In the genomic region with DNA sequence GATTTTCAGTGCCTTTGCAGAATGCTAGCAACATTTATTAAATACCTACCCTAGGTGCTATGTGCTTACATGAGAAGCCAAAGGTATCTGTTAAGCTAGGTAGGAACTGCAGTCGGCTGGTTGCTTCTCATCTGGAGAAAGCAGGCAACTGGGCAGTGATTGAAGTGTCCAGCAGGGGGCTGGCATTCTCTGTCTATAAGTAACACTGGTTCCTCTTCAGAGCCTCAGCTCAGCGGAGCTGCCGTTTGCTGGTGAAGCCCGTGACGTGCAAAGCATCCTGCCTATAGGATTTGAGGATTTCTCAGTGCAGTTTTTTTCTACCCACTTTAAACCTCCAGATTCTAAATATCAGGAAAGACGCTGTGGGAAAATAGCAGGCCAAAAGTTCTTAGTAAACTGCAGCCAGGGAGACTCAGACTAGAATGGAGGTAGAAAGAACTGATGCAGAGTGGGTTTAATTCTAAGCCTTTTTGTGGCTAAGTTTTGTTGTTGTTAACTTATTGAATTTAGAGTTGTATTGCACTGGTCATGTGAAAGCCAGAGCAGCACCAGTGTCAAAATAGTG, we compare ENCODE assay signal across 7 cellular contexts. TPM values are rescaled to one million over a fixed set of nuclear protein-coding genes. Genes with fewer than 3 reads are reported as not detected.
A peak's percentile ranks its signal among the peaks of the same experiment; 100 is the strongest.
DNase-seq lines count a peak whose midpoint lies in the region; ATAC-seq, FAIRE-seq and TF ChIP-seq lines count a peak whose summit lies in the region.

A gene (plus strand): TSS at position 344 of the 565 bp plus-strand sequence. CDS start 389 bp downstream, outside the sequence.

- H3K36me3 ChIP-seq in K562 (ENCODE audit: control insufficient read depth, insufficient read depth, low read length) (no peaks in the 10 kb centered on the region), iPS DF 6.9 (ENCODE audit: control insufficient read depth, insufficient read depth, low read length) (no peaks in the 10 kb centered on the region), smooth muscle cell (ENCODE audit: low read depth) (no peaks in the 10 kb centered on the region)

- H3K9ac ChIP-seq in K562 (ENCODE audit: insufficient read depth in 1 of 2, low read depth in 2 of 2, low read length in 2 of 2): no peak within 1 kb of the TSS
- no peak within 1 kb of the TSS for H3K9ac ChIP-seq in smooth muscle cell (ENCODE audit: low read depth)

- DNase-seq in NCI-H187 treated with DMSO at 0.1 percent for 48 hours (lab: John Stamatoyannopoulos, UW): peak; percentile 3
- peak; percentile 0 for DNase-seq in T-helper 22 cell (ENCODE audit: low read depth)
- DNase-seq in K562 (ENCODE audit: extremely low read depth in 1 of 4, low spot score in 3 of 4): peak; percentile 52 to 74 (median 56)
- DNase-seq in iPS DF 6.9 (ENCODE audit: low read depth, low spot score): peak; percentile 81
- DNase-seq in smooth muscle cell (lab: John Stamatoyannopoulos, UW; ENCODE audit: unreplicated experiment): peak; percentile 41

- H3K27ac ChIP-seq in K562 (ENCODE audit: extremely low read depth, low read depth, low read length) (no peak within 1 kb of the TSS), iPS DF 6.9 (ENCODE audit: low read length) (no peak within 1 kb of the TSS), smooth muscle cell (ENCODE audit: low read depth) (no peak within 1 kb of the TSS)

- H2AFZ ChIP-seq in K562 (ENCODE audit: low read depth, low read length): no peak within 1 kb of the TSS
- H2AFZ ChIP-seq in smooth muscle cell (ENCODE audit: low read depth): peak within 1 kb of the TSS; percentile 86

- in situ Hi-C loops in K562 (cut with MboI): no loop called here

- peak; percentile 67 for ATAC-seq in GM18498 (IDR thresholded peaks at IDR 0.05; ENCODE audit: unreplicated experiment)
- ATAC-seq in HG02885 (IDR thresholded peaks at IDR 0.05; ENCODE audit: poor library complexity, unreplicated experiment): peak; percentile 70
- peak; percentile 99 for ATAC-seq in K562

- TF ChIP-seq CTCF in K562 (IDR thresholded peaks at IDR 0.05 in 2 of 3, conservative IDR thresholded peaks at IDR 0.05 in 1 of 3; ENCODE audit: insufficient read depth in 2 of 3, low read depth in 1 of 3, low read length in 3 of 3): peak; percentile 66 to 78 (median 75)
- TF ChIP-seq CTCF in smooth muscle cell (IDR thresholded peaks at IDR 0.05; ENCODE audit: borderline replicate concordance, insufficient read depth, poor library complexity, severe bottlenecking): peak; percentile 88

- CTCF ChIA-PET in K562 (lab: Yijun Ruan, JAX; ENCODE audit: low intra/inter-chr PET ratio): interaction anchor here (1.4 kb wide), 1 partner anchor 89 kb away, joined by 6 read pairs; no protein-coding TSS in a partner anchor

- POLR2A ChIA-PET in K562 (lab: Yijun Ruan, JAX): no interaction called here

- TF ChIP-seq POLR2A in K562 (conservative IDR thresholded peaks at IDR 0.05): no peak

- H4K20me1 ChIP-seq in K562 (replicated peaks; ENCODE audit: control insufficient read depth, insufficient read depth, low read length): no peaks in the 10 kb centered on the region
- H4K20me1 ChIP-seq in smooth muscle cell (ENCODE audit: low read depth): no peaks in the 10 kb centered on the region

- TF ChIP-seq RAD21 in K562 (CRISPR knock-in tag; conservative IDR thresholded peaks at IDR 0.05 in 1 of 2, IDR thresholded peaks at IDR 0.05 in 1 of 2): peak; percentile 63 to 80

- FAIRE-seq in K562 (lab: Jason Lieb, UNC): peak; percentile 78

- no TSS peak for BruUV-seq in K562 (replicated peaks; lab: Mats Ljungman, UMichigan)

- peaks cover 3% of the 10 kb centered on the region for H3F3A ChIP-seq in smooth muscle cell (ENCODE audit: low read depth)

- H3K4me3 ChIP-seq in K562: no peak within 1 kb of the TSS
- peak within 1 kb of the TSS; percentile 44; the same call in 1 of the 2 replicates for H3K4me3 ChIP-seq in iPS DF 6.9 (ENCODE audit: low read length)
- H3K4me3 ChIP-seq in smooth muscle cell: peak within 1 kb of the TSS; percentile 41

- H3K4me1 ChIP-seq in K562 (replicated peaks in 1 of 2; ENCODE audit: control insufficient read depth in 2 of 2, insufficient read depth in 2 of 2, low read length in 2 of 2) (peaks cover 0 to 12% of the 10 kb centered on the region in 2 experiments; a peak in 2 of 5 replicates), iPS DF 6.9 (ENCODE audit: control insufficient read depth, insufficient read depth, low read length) (no peaks in the 10 kb centered on the region), smooth muscle cell (ENCODE audit: low read depth) (peaks cover 5% of the 10 kb centered on the region)

- H3K79me2 ChIP-seq in K562 (ENCODE audit: control insufficient read depth, insufficient read depth, low read length) (no peaks in the 10 kb centered on the region), smooth muscle cell (ENCODE audit: low read depth) (peaks cover 37% of the 10 kb centered on the region)

- no peaks in the 10 kb centered on the region for H3K27me3 ChIP-seq in K562 (ENCODE audit: control insufficient read depth in 2 of 2, insufficient read depth in 2 of 2, low read length in 2 of 2)
- no peaks in the 10 kb centered on the region for H3K27me3 ChIP-seq in iPS DF 6.9 (ENCODE audit: control insufficient read depth, insufficient read depth, low read length)
- no peaks in the 10 kb centered on the region for H3K27me3 ChIP-seq in smooth muscle cell (ENCODE audit: low read depth)

- H3K9me1 ChIP-seq in K562 (ENCODE audit: control insufficient read depth, insufficient read depth, low read length): peaks cover 3% of the 10 kb centered on the region

- WGBS in K562 (ENCODE audit: insufficient coverage, low coverage, missing lambda C conversion rate): 0% methylated on average over 6 of the region's 6 CpGs
- no CpG with 5 or more reads among the region's 6 CpGs for WGBS in iPS DF 6.9 (ENCODE audit: insufficient coverage, insufficient read length)
- 4% methylated on average over 6 of the region's 6 CpGs for WGBS in smooth muscle cell (ENCODE audit: low lambda C conversion rate)

- peaks cover 1% of the 10 kb centered on the region; the same call in 1 of the 2 replicates for H3K9me3 ChIP-seq in K562 (replicated peaks; ENCODE audit: control insufficient read depth, insufficient read depth, low read depth, low read length)
- H3K9me3 ChIP-seq in iPS DF 6.9 (ENCODE audit: control insufficient read depth, insufficient read depth, low read length): no peaks in the 10 kb centered on the region
- H3K9me3 ChIP-seq in smooth muscle cell (replicated peaks; ENCODE audit: low read depth): no peaks in the 10 kb centered on the region

- H3K4me2 ChIP-seq in K562 (ENCODE audit: insufficient read depth, low read length) (no peak within 1 kb of the TSS), smooth muscle cell (peak within 1 kb of the TSS; percentile 85)

- no peak for TF ChIP-seq EP300 in K562 (IDR thresholded peaks at IDR 0.05; ENCODE audit: low read length)

- intact Hi-C loops in K562 (cut with micrococcal nuclease): loop anchor here (1.0 to 5.0 kb wide), 2 partner anchors 89 to 314 kb away; no protein-coding TSS in a partner anchor

TF ChIP-seq in K562, 482 proteins besides CTCF, POLR2A, EP300 and RAD21 (continues in another document):
- TF ChIP-seq CREM (IDR thresholded peaks at IDR 0.05; ENCODE audit: low read depth) (0 out of 2 replicates have a peak, but pooled peaks have one; percentile 19), ZNF384 (IDR thresholded peaks at IDR 0.05; ENCODE audit: low read depth, low read length) (0 out of 2 replicates have a peak, but pooled peaks have one; percentile 36), SMC3 (conservative IDR thresholded peaks at IDR 0.05; ENCODE audit: insufficient read depth, low read depth, low read length) (peak; percentile 44), MCM7 (IDR thresholded peaks at IDR 0.05) (no peak), BMI1 (IDR thresholded peaks at IDR 0.05; ENCODE audit: low read length) (no peak)
- TF ChIP-seq, protein P1, sequence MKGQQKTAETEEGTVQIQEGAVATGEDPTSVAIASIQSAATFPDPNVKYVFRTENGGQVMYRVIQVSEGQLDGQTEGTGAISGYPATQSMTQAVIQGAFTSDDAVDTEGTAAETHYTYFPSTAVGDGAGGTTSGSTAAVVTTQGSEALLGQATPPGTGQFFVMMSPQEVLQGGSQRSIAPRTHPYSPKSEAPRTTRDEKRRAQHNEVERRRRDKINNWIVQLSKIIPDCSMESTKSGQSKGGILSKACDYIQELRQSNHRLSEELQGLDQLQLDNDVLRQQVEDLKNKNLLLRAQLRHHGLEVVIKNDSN (CRISPR knock-in tag; IDR thresholded peaks at IDR 0.05): no peak
- TF ChIP-seq, protein P2, sequence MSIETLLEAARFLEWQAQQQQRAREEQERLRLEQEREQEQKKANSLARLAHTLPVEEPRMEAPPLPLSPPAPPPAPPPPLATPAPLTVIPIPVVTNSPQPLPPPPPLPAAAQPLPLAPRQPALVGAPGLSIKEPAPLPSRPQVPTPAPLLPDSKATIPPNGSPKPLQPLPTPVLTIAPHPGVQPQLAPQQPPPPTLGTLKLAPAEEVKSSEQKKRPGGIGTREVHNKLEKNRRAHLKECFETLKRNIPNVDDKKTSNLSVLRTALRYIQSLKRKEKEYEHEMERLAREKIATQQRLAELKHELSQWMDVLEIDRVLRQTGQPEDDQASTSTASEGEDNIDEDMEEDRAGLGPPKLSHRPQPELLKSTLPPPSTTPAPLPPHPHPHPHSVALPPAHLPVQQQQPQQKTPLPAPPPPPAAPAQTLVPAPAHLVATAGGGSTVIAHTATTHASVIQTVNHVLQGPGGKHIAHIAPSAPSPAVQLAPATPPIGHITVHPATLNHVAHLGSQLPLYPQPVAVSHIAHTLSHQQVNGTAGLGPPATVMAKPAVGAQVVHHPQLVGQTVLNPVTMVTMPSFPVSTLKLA (conservative IDR thresholded peaks at IDR 0.05): no peak

RNA-seq across cellular contexts. Expression of the gene that starts here (rescaled TPM):
- 0.28 TPM in 1 of 2 replicates, not detected in the other for total RNA-seq in K562 (2011; cell fraction: chromatin; rRNA removed; ENCODE audit: low replicate concordance)
- not detected in 2 replicates for total RNA-seq in K562 (2011; cell fraction: nucleolus; rRNA removed)
- total RNA-seq in K562 (2011; cell fraction: nucleoplasm; rRNA removed): not detected in 2 replicates
- total RNA-seq in K562 (2014; rRNA removed) (not detected in 2 replicates), K562 (2014; rRNA removed; fragmentation: Illumina TruSeq; extraction: Trizol) (0.10 TPM in 1 of 2 replicates, not detected in the other), K562 (2015; rRNA removed; fragmentation: Illumina TruSeq; extraction: Trizol) (not detected in 2 replicates), K562 (2021) (0.09 TPM in 1 of 2 replicates, not detected in the other), smooth muscle cell (2.1 and 4.3 TPM in 2 replicates)
- polyA plus RNA-seq in K562 (2011; rRNA removed) (0.06 and 0.08 TPM in 2 replicates), K562 (2014; fragmentation: Illumina TruSeq; extraction: Trizol) (0.19 TPM in 1 of 2 replicates, not detected in the other), K562 (2014; fragmentation: Nextera tagmentation; extraction: Ambion mirVana) (under 1 TPM in 1 of 2 experiments, not detected in 1; 0.11 TPM), K562 (2014; rRNA removed) (not detected in 2 replicates), smooth muscle cell (1.3 and 1.7 TPM in 2 replicates)
- polyA plus RNA-seq in K562 (2011; cell fraction: cytosol; rRNA removed): 0.13 and 0.16 TPM in 2 replicates
- 0.28 and 0.37 TPM in 2 replicates for polyA plus RNA-seq in K562 (2011; cell fraction: nucleus; rRNA removed)
- 0.43 and 0.60 TPM in 2 replicates for polyA plus RNA-seq in K562 (2012)
- not detected in 2 replicates for polyA minus RNA-seq in K562 (2011; rRNA and poly(A)+ RNA removed)
- not detected in 2 replicates for polyA minus RNA-seq in K562 (2011; cell fraction: cytosol; rRNA and poly(A)+ RNA removed)
- not detected in 2 replicates for polyA minus RNA-seq in K562 (2011; cell fraction: nucleus; rRNA and poly(A)+ RNA removed)

Comparison
In these comparisons a context has a peak if more than half of its experiments do, and no peak if none do; other contexts are left out.
1. Peak in DNase-seq and ATAC-seq in K562; RNA of the gene not detected or under 1 TPM.
2. DNase-seq: peak in every context shown above with its lines; median percentile 81 in iPS DF 6.9; 56 in K562; 41 in smooth muscle cell; 3 in NCI-H187 treated with DMSO at 0.1 percent for 48 hours; 0 in T-helper 22 cell.